In genomic region chr1:220997791-220998190, GRCh38 we compare ENCODE assay signal across 1 cellular context.
TF ChIP-seq lines count a peak whose summit lies in the region.

No MANE protein-coding gene starts in this region.

TF ChIP-seq in K562, 482 proteins besides CTCF, POLR2A, EP300 and RAD21 (continued from another document):
- TF ChIP-seq ASH1L (IDR thresholded peaks at IDR 0.05; ENCODE audit: borderline replicate concordance, low read depth, partially characterized antibody) (no peak), USF2 (CRISPR knock-in tag; IDR thresholded peaks at IDR 0.05) (no peak), CBFB (CRISPR knock-in tag; IDR thresholded peaks at IDR 0.05) (no peak), MLLT1 (IDR thresholded peaks at IDR 0.05) (no peak), ZNF253 (CRISPR knock-in tag; conservative IDR thresholded peaks at IDR 0.05) (no peak), TAL1 (IDR thresholded peaks at IDR 0.05) (no peak), ZNF124 (CRISPR knock-in tag; IDR thresholded peaks at IDR 0.05) (no peak), TEAD2 (tag; IDR thresholded peaks at IDR 0.05) (no peak), ZNF511 (CRISPR knock-in tag; IDR thresholded peaks at IDR 0.05) (no peak), ELK3 (CRISPR knock-in tag; IDR thresholded peaks at IDR 0.05) (no peak)
